8 cellular contexts compared by ENCODE assay signal in genomic region chr7:151013728-151014497, GRCh38. TPM values are rescaled to one million over a fixed set of nuclear protein-coding genes. Genes with fewer than 3 reads are reported as not detected.
DNase-seq lines count a peak whose midpoint lies in the region; ATAC-seq and TF ChIP-seq lines count a peak whose summit lies in the region.

No MANE protein-coding gene starts in this region.

- TF ChIP-seq CTCF in GM12865 (IDR thresholded peaks at IDR 0.05; ENCODE audit: insufficient read depth, low read depth, low read length, missing control alignments) = no peak
- no peak for TF ChIP-seq CTCF in activated CD8-positive, alpha-beta T cell treated with anti-CD3 and anti-CD28 coated beads for 36 hours (IDR thresholded peaks at IDR 0.05)

- H3K9me3 ChIP-seq in effector memory CD4-positive, alpha-beta T cell (ENCODE audit: control insufficient read depth, low read length) = no peaks in the 10 kb centered on the region
- H3K9me3 ChIP-seq in mononuclear cell (ENCODE audit: low read depth, low read length) = no peaks in the 10 kb centered on the region

- CTCF ChIA-PET in activated CD8-positive, alpha-beta T cell treated with anti-CD3 and anti-CD28 coated beads for 36 hours (lab: Charles Lee) = interaction anchor here (0.8 to 8.6 kb wide), 9 partner anchors 16 to 110 kb away, joined by 3 to 73 read pairs (median 4); partner anchors contain the start of gene ABCB8

- H3K27ac Mint-ChIP-seq in IgD-negative memory B cell = peak overlapping the region; percentile 97 to 100 (median 97)
- peak overlapping the region; percentile 90 for H3K27ac Mint-ChIP-seq in activated CD8-positive, alpha-beta T cell treated with anti-CD3 and anti-CD28 coated beads for 36 hours

- H3K36me3 Mint-ChIP-seq in IgD-negative memory B cell = peaks cover 3% of the 10 kb centered on the region
- peaks cover 14% of the 10 kb centered on the region for H3K36me3 Mint-ChIP-seq in activated CD8-positive, alpha-beta T cell treated with anti-CD3 and anti-CD28 coated beads for 36 hours (ENCODE audit: low read depth)

- peak overlapping the region; percentile 91 for H3K27ac ChIP-seq in effector memory CD4-positive, alpha-beta T cell (ENCODE audit: insufficient read depth, low read length, poor library complexity, severe bottlenecking)

- ATAC-seq in activated CD8-positive, alpha-beta T cell treated with anti-CD3 and anti-CD28 coated beads for 36 hours = peak; percentile 54

- peaks cover 13% of the 10 kb centered on the region for H3K27me3 Mint-ChIP-seq in IgD-negative memory B cell
- peaks cover 3% of the 10 kb centered on the region for H3K27me3 Mint-ChIP-seq in activated CD8-positive, alpha-beta T cell treated with anti-CD3 and anti-CD28 coated beads for 36 hours

- H3K4me1 Mint-ChIP-seq in IgD-negative memory B cell = peaks cover 22 to 31% (median 27%) of the 10 kb centered on the region in 3 donors
- H3K4me1 Mint-ChIP-seq in activated CD8-positive, alpha-beta T cell treated with anti-CD3 and anti-CD28 coated beads for 36 hours (ENCODE audit: low read depth) = peaks cover 74% of the 10 kb centered on the region

- H3K4me3 ChIP-seq in GM12865 (ENCODE audit: low read depth, low read length) (peak overlapping the region; percentile 12), mononuclear cell (ENCODE audit: low read length) (peak overlapping the region; percentile 43)
- peak overlapping the region; percentile 21 for H3K4me3 ChIP-seq in effector memory CD4-positive, alpha-beta T cell (ENCODE audit: insufficient read depth, low read depth, low read length, poor library complexity, severe bottlenecking)

- POLR2A ChIA-PET in activated CD8-positive, alpha-beta T cell treated with anti-CD3 and anti-CD28 coated beads for 36 hours (lab: Charles Lee) = interaction anchor here (0.7 to 1.6 kb wide), 5 partner anchors 15 to 71 kb away, joined by 3 to 7 read pairs (median 3); partner anchors contain the start of genes ABCB8 and SLC4A2

- intact Hi-C loops in activated CD8-positive, alpha-beta T cell treated with anti-CD3 and anti-CD28 coated beads for 36 hours (cut with micrococcal nuclease) = no loop called here

- H3K27me3 ChIP-seq in effector memory CD4-positive, alpha-beta T cell (replicated peaks; ENCODE audit: control insufficient read depth, insufficient read depth, low read length, poor library complexity, severe bottlenecking) = no peaks in the 10 kb centered on the region
- peaks cover 13% of the 10 kb centered on the region for H3K27me3 ChIP-seq in mononuclear cell (ENCODE audit: insufficient read depth, low read length)

- H3K4me1 ChIP-seq in effector memory CD4-positive, alpha-beta T cell (ENCODE audit: control insufficient read depth, insufficient read depth, low read length, poor library complexity, severe bottlenecking) = peaks cover 85% of the 10 kb centered on the region
- peaks cover 73% of the 10 kb centered on the region for H3K4me1 ChIP-seq in mononuclear cell (ENCODE audit: insufficient read depth, low read length)

- H3K9me3 Mint-ChIP-seq in IgD-negative memory B cell = peaks cover 0 to 1% (median 0%) of the 10 kb centered on the region in 3 donors
- no peaks in the 10 kb centered on the region for H3K9me3 Mint-ChIP-seq in activated CD8-positive, alpha-beta T cell treated with anti-CD3 and anti-CD28 coated beads for 36 hours

- DNase-seq in GM12865 (ENCODE audit: low read depth) (peak; percentile 84), DMS 273 treated with DMSO at 0.1 percent for 48 hours (lab: John Stamatoyannopoulos, UW) (no peak), NCI-H2107 (lab: John Stamatoyannopoulos, UW) (no peak)
- peak; percentile 93 for DNase-seq in activated CD8-positive, alpha-beta T cell treated with anti-CD3 and anti-CD28 coated beads for 36 hours
- DNase-seq in effector memory CD4-positive, alpha-beta T cell = peak; percentile 93 to 95 (median 94)
- peak; percentile 90 for DNase-seq in stimulated activated CD8-positive, alpha-beta memory T cell treated with anti-CD3 and anti-CD28 coated beads, Interleukin-4, amount 100 ng/mL, for 48 hours

- peak overlapping the region; percentile 88 to 98 (median 96) for H3K4me3 Mint-ChIP-seq in IgD-negative memory B cell
- H3K4me3 Mint-ChIP-seq in activated CD8-positive, alpha-beta T cell treated with anti-CD3 and anti-CD28 coated beads for 36 hours = peak overlapping the region; percentile 75

- no peaks in the 10 kb centered on the region for H3K36me3 ChIP-seq in effector memory CD4-positive, alpha-beta T cell (ENCODE audit: control insufficient read depth, insufficient read depth, low read length)

RNA-seq across cellular contexts. Expression of gene ATG9B, which starts 10.4 kb away (rescaled TPM):
- 11.2 TPM for polyA plus RNA-seq in IgD-negative memory B cell
- 10 to 100 TPM; 12.6 to 14.0 TPM for total RNA-seq in activated CD8-positive, alpha-beta T cell treated with anti-CD3 and anti-CD28 coated beads for 36 hours
- 3.6 TPM for total RNA-seq in mononuclear cell

RNA-seq across cellular contexts. Expression of gene ABCB8, which starts 14.3 kb away (rescaled TPM):
- polyA plus RNA-seq in IgD-negative memory B cell = 21.6 TPM
- total RNA-seq in activated CD8-positive, alpha-beta T cell treated with anti-CD3 and anti-CD28 coated beads for 36 hours = 10 to 100 TPM; 41.4 to 47.5 TPM
- 21.5 TPM for total RNA-seq in mononuclear cell

RNA-seq across cellular contexts. Expression of gene NOS3, which starts 23.1 kb away (rescaled TPM):
- 2.0 TPM for polyA plus RNA-seq in IgD-negative memory B cell
- 1 to 10 TPM; 5.4 to 6.2 TPM for total RNA-seq in activated CD8-positive, alpha-beta T cell treated with anti-CD3 and anti-CD28 coated beads for 36 hours
- 2.1 TPM for total RNA-seq in mononuclear cell

RNA-seq across cellular contexts. Expression of gene ASIC3, which starts 34.4 kb away (rescaled TPM):
- polyA plus RNA-seq in IgD-negative memory B cell = not detected
- total RNA-seq in activated CD8-positive, alpha-beta T cell treated with anti-CD3 and anti-CD28 coated beads for 36 hours = 1 to 10 TPM; 3.7 to 5.8 TPM
- 0.84 TPM for total RNA-seq in mononuclear cell

RNA-seq across cellular contexts. Expression of gene KCNH2, which starts 35.8 kb away (rescaled TPM):
- 2.5 TPM for polyA plus RNA-seq in IgD-negative memory B cell
- total RNA-seq in activated CD8-positive, alpha-beta T cell treated with anti-CD3 and anti-CD28 coated beads for 36 hours = under 1 TPM; 0.23 to 0.29 TPM
- 0.94 TPM for total RNA-seq in mononuclear cell

Comparison
In these comparisons a context has a peak if more than half of its experiments do, and no peak if none do; other contexts are left out.
1. DNase-seq: peak in GM12865 (single experiment), activated CD8-positive, alpha-beta T cell treated with anti-CD3 and anti-CD28 coated beads for 36 hours (single experiment), effector memory CD4-positive, alpha-beta T cell (3 of 3) and stimulated activated CD8-positive, alpha-beta memory T cell treated with anti-CD3 and anti-CD28 coated beads, Interleukin-4, amount 100 ng/mL, for 48 hours (single experiment); none in DMS 273 treated with DMSO at 0.1 percent for 48 hours (single experiment) and NCI-H2107 (single experiment).
2. Peak in every context shown above with its lines, with median percentiles within 50 percentile points of each other: H3K4me3 ChIP-seq.